30 cellular contexts compared by ENCODE assay signal in genomic region chr6:34589140-34589539, GRCh38. TPM values are rescaled to one million over a fixed set of nuclear protein-coding genes. Genes with fewer than 3 reads are reported as not detected.
"Had no signal": no experiment of that assay in that cellular context is flagged by ENCODE, and none has a peak within 500 bp of the region (broad histone marks: within the 10 kb centered on the region; RNA-seq: fewer than 3 reads in every experiment).

No MANE protein-coding gene starts in this region.

- H3K27me3 Mint-ChIP-seq: activated naive CD4-positive, alpha-beta T cell treated with anti-CD3 and anti-CD28 coated beads, Interleukin-2, amount 10 ng/mL, durations not matched to agents 7 days and 5 days; activated naive CD8-positive, alpha-beta T cell treated with anti-CD3 and anti-CD28 coated beads, Interleukin-2, amount 10 ng/mL, durations not matched to agents 7 days and 5 days; effector memory CD8-positive, alpha-beta T cell; memory B cell; stimulated activated memory B cell treated with anti-CD40 and anti-IgM and Interleukin-4, amounts not matched to agents 10 μg/mL and 1 μg/mL and 100 μg/mL, for 72 hours had no signal

- ATAC-seq: effector memory CD8-positive, alpha-beta T cell; left colon; pancreas; psoas muscle; stimulated activated memory B cell treated with anti-CD40 and anti-IgM and Interleukin-4, amounts not matched to agents 10 μg/mL and 1 μg/mL and 100 μg/mL, for 72 hours; upper lobe of right lung had no signal

- H3K9me3 Mint-ChIP-seq: activated naive CD4-positive, alpha-beta T cell treated with anti-CD3 and anti-CD28 coated beads, Interleukin-2, amount 10 ng/mL, durations not matched to agents 7 days and 5 days; activated naive CD8-positive, alpha-beta T cell treated with anti-CD3 and anti-CD28 coated beads, Interleukin-2, amount 10 ng/mL, durations not matched to agents 7 days and 5 days; activated T-helper 1 cell treated with anti-CD3 and anti-CD28 coated beads, Interleukin-12 subunit alpha, Interleukin-12 subunit beta, Interleukin-2, Interleukin-4 antibody, amounts not matched to agents 30 ng/mL and 10 ng/mL and 1 ng/mL, durations not matched to agents 14 hours and 24 hours and 36 hours; effector memory CD8-positive, alpha-beta T cell; immature natural killer cell; memory B cell; nephron; stimulated activated memory B cell treated with anti-CD40 and anti-IgM and Interleukin-4, amounts not matched to agents 10 μg/mL and 1 μg/mL and 100 μg/mL, for 72 hours had no signal

- H3K4me3 ChIP-seq: pancreas, psoas muscle, smooth muscle cell, suprapubic skin, tibial artery, upper lobe of right lung had no signal

- H3K36me3 Mint-ChIP-seq: activated naive CD8-positive, alpha-beta T cell treated with anti-CD3 and anti-CD28 coated beads, Interleukin-2, amount 10 ng/mL, durations not matched to agents 7 days and 5 days had no signal

- H3K27ac Mint-ChIP-seq: activated naive CD4-positive, alpha-beta T cell treated with anti-CD3 and anti-CD28 coated beads, Interleukin-2, amount 10 ng/mL, durations not matched to agents 7 days and 5 days; activated naive CD8-positive, alpha-beta T cell treated with anti-CD3 and anti-CD28 coated beads, Interleukin-2, amount 10 ng/mL, durations not matched to agents 7 days and 5 days; activated T-helper 1 cell treated with anti-CD3 and anti-CD28 coated beads, Interleukin-12 subunit alpha, Interleukin-12 subunit beta, Interleukin-2, Interleukin-4 antibody, amounts not matched to agents 30 ng/mL and 10 ng/mL and 1 ng/mL, durations not matched to agents 14 hours and 24 hours and 36 hours; memory B cell; stimulated activated memory B cell treated with anti-CD40 and anti-IgM and Interleukin-4, amounts not matched to agents 10 μg/mL and 1 μg/mL and 100 μg/mL, for 72 hours had no signal

- H3K4me3 Mint-ChIP-seq: activated naive CD4-positive, alpha-beta T cell treated with anti-CD3 and anti-CD28 coated beads, Interleukin-2, amount 10 ng/mL, durations not matched to agents 7 days and 5 days; activated naive CD8-positive, alpha-beta T cell treated with anti-CD3 and anti-CD28 coated beads, Interleukin-2, amount 10 ng/mL, durations not matched to agents 7 days and 5 days; activated T-helper 1 cell treated with anti-CD3 and anti-CD28 coated beads, Interleukin-12 subunit alpha, Interleukin-12 subunit beta, Interleukin-2, Interleukin-4 antibody, amounts not matched to agents 30 ng/mL and 10 ng/mL and 1 ng/mL, durations not matched to agents 14 hours and 24 hours and 36 hours; effector memory CD8-positive, alpha-beta T cell; immature natural killer cell; memory B cell; nephron; stimulated activated memory B cell treated with anti-CD40 and anti-IgM and Interleukin-4, amounts not matched to agents 10 μg/mL and 1 μg/mL and 100 μg/mL, for 72 hours had no signal

- H3K27ac ChIP-seq: brain microvascular endothelial cell, pancreas, psoas muscle, suprapubic skin, tibial artery, upper lobe of right lung had no signal

- DNase-seq: activated CD4-positive, alpha-beta T cell treated with anti-CD3 and anti-CD28 coated beads for 4 hours; activated CD4-positive, alpha-beta T cell treated with anti-CD3 and anti-CD28 coated beads, Interleukin-2, amount 50 U/mL, for 4 hours; activated naive CD4-positive, alpha-beta T cell treated with anti-CD3 and anti-CD28 coated beads, Interleukin-2, amount 10 ng/mL, durations not matched to agents 7 days and 5 days; activated naive CD8-positive, alpha-beta T cell treated with anti-CD3 and anti-CD28 coated beads, Interleukin-2, amount 10 ng/mL, durations not matched to agents 7 days and 5 days; activated T-cell treated with anti-CD3 and anti-CD28 coated beads, Interleukin-2, amount 50 U/mL, for 1 hour; brain microvascular endothelial cell; caudate nucleus; cortex of kidney; effector memory CD8-positive, alpha-beta T cell; head of caudate nucleus; hippocampal formation; immature natural killer cell; kidney; left colon; nucleus accumbens; pancreas; psoas muscle; stimulated activated CD4-positive, alpha-beta T cell treated with anti-CD3 and anti-CD28 coated beads, Interleukin-1b, Interleukin-23, amount 100 ng/mL, for 48 hours; stimulated activated CD4-positive, alpha-beta T cell treated with anti-CD3 and anti-CD28 coated beads, Interleukin-4, amount 100 ng/mL, for 4 hours; stimulated activated CD8-positive, alpha-beta memory T cell treated with anti-CD3 and anti-CD28 coated beads, Interleukin-4, amount 100 ng/mL, for 48 hours; T-helper 1 cell; upper lobe of right lung had no signal

- H3K4me2 ChIP-seq: smooth muscle cell had no signal

- H3K4me1 ChIP-seq: pancreas, upper lobe of right lung had no signal

- H3K9me3 ChIP-seq: pancreas, psoas muscle, suprapubic skin, tibial artery, upper lobe of right lung had no signal

- H3K27me3 ChIP-seq: brain microvascular endothelial cell, pancreas, suprapubic skin, tibial artery, upper lobe of right lung had no signal

RNA-seq across cellular contexts. Expression of gene SPDEF, which starts 33.0 kb away (rescaled TPM):
- total RNA-seq: activated naive CD8-positive, alpha-beta T cell treated with anti-CD3 and anti-CD28 coated beads, Interleukin-2, amount 10 ng/mL, durations not matched to agents 7 days and 5 days; activated T-helper 1 cell treated with anti-CD3 and anti-CD28 coated beads, Interleukin-12 subunit alpha, Interleukin-12 subunit beta, Interleukin-2, Interleukin-4 antibody, amounts not matched to agents 30 ng/mL and 10 ng/mL and 1 ng/mL, durations not matched to agents 14 hours and 24 hours and 36 hours; endothelial cell of umbilical vein; smooth muscle cell had no signal
- polyA plus RNA-seq: endothelial cell of umbilical vein, immature natural killer cell had no signal
